ENCODE assay signal across 16 cellular contexts in genomic region chr2:180314086-180314485, GRCh38.
"Had no signal": no experiment of that assay in that cellular context is flagged by ENCODE, and none has a peak within 500 bp of the region (broad histone marks: within the 10 kb centered on the region; RNA-seq: fewer than 3 reads in every experiment).

No MANE protein-coding gene starts in this region.

- ATAC-seq: activated CD8-positive, alpha-beta memory T cell treated with anti-CD3 and anti-CD28 coated beads, Interleukin-2, amount 10 ng/mL, durations not matched to agents 7 days and 5 days; effector memory CD8-positive, alpha-beta T cell; naive thymus-derived CD8-positive, alpha-beta T cell; stimulated activated naive CD8-positive, alpha-beta T cell treated with anti-CD3 and anti-CD28 coated beads, Interleukin-15, amount 100 ng/mL, for 72 hours had no signal

- DNase-seq: activated CD4-positive, alpha-beta T cell treated with anti-CD3 and anti-CD28 coated beads, Interleukin-2, amount 50 U/mL, for 48 hours; activated CD4-positive, CD25-positive, alpha-beta regulatory T cell treated with anti-CD3 and anti-CD28 coated beads, Interleukin-2, amount 50 U/mL, for 72 hours; activated CD8-positive, alpha-beta memory T cell treated with anti-CD3 and anti-CD28 coated beads, Interleukin-2, amount 10 ng/mL, durations not matched to agents 7 days and 5 days; activated effector memory CD4-positive, alpha-beta T cell treated with Interleukin-2 at 50 U/mL for 16 hours; activated T-cell treated with anti-CD3 and anti-CD28 coated beads, Interleukin-2, amount 50 U/mL, for 24 hours; cerebellar nuclear complex; effector memory CD8-positive, alpha-beta T cell; glutamatergic neuron; hypothalamus; left ventricle myocardium inferior; naive thymus-derived CD8-positive, alpha-beta T cell; sigmoid colon; spleen; stimulated activated naive CD8-positive, alpha-beta T cell treated with anti-CD3 and anti-CD28 coated beads, Interleukin-15, amount 100 ng/mL, for 72 hours; testis; upper lobe of left lung had no signal

- H3K4me3 ChIP-seq: left ventricle myocardium inferior, sigmoid colon, spleen, testis, upper lobe of left lung had no signal
